In genomic region chr17:55121268-55121667, GRCh38 we compare ENCODE assay signal across 31 cellular contexts.
"Had no signal": no experiment of that assay in that cellular context is flagged by ENCODE, and none has a peak within 500 bp of the region (broad histone marks: within the 10 kb centered on the region; RNA-seq: fewer than 3 reads in every experiment).

No MANE protein-coding gene starts in this region.

- H3K27ac ChIP-seq: left lung, lower lobe of right lung, pancreas, prostate gland, right atrium auricular region, right lobe of liver, testis, tibial artery, upper lobe of right lung had no signal

- H3K27me3 Mint-ChIP-seq: naive thymus-derived CD8-positive, alpha-beta T cell; stimulated activated memory B cell treated with anti-CD40 and anti-IgM and Interleukin-4, amounts not matched to agents 10 μg/mL and 1 μg/mL and 100 μg/mL, for 72 hours; stimulated activated naive CD8-positive, alpha-beta T cell treated with anti-CD3 and anti-CD28 coated beads, Interleukin-15, amount 100 ng/mL, for 72 hours had no signal

- H3K36me3 Mint-ChIP-seq: stimulated activated memory B cell treated with anti-CD40 and anti-IgM and Interleukin-4, amounts not matched to agents 10 μg/mL and 1 μg/mL and 100 μg/mL, for 72 hours had no signal

- H3K9me3 ChIP-seq: left lung, lower lobe of right lung, pancreas, prostate gland, right atrium auricular region, right lobe of liver, testis, tibial artery, upper lobe of right lung had no signal

- H3K27me3 ChIP-seq: left lung, pancreas, right atrium auricular region, right lobe of liver, testis, tibial artery, upper lobe of right lung had no signal

- DNase-seq: hypothalamus; immature natural killer cell; kidney; left colon; left lung; lower lobe of right lung; mammary epithelial cell; naive thymus-derived CD8-positive, alpha-beta T cell; nucleus accumbens; pancreas; posterior cingulate gyrus; right lobe of liver; stimulated activated CD4-positive, alpha-beta T cell treated with anti-CD3 and anti-CD28 coated beads, Interleukin-1b, Interleukin-23, amount 100 ng/mL, for 48 hours; stimulated activated CD4-positive, alpha-beta T cell treated with anti-CD3 and anti-CD28 coated beads, Interleukin-2, amount 100 ng/mL, for 48 hours; stimulated activated CD4-positive, alpha-beta T cell treated with anti-CD3 and anti-CD28 coated beads, Interleukin-4, amount 100 ng/mL, for 4 hours; stimulated activated CD8-positive, alpha-beta memory T cell treated with anti-CD3 and anti-CD28 coated beads, Interleukin-4, amount 100 ng/mL, for 48 hours; stimulated activated naive CD4-positive, alpha-beta T cell treated with Interleukin-2 at 50 U/mL for 16 hours; stimulated activated naive CD8-positive, alpha-beta T cell treated with anti-CD3 and anti-CD28 coated beads, Interleukin-15, amount 100 ng/mL, for 72 hours; substantia nigra; testis; tibial artery; trophoblast cell; upper lobe of right lung had no signal

- FAIRE-seq: islet of Langerhans, kidney, pancreas, urothelium cell line had no signal

- H3K4me3 Mint-ChIP-seq: immature natural killer cell; naive thymus-derived CD8-positive, alpha-beta T cell; nephron; neural crest cell; stimulated activated memory B cell treated with anti-CD40 and anti-IgM and Interleukin-4, amounts not matched to agents 10 μg/mL and 1 μg/mL and 100 μg/mL, for 72 hours; stimulated activated naive CD8-positive, alpha-beta T cell treated with anti-CD3 and anti-CD28 coated beads, Interleukin-15, amount 100 ng/mL, for 72 hours had no signal

- ATAC-seq: left colon; left lung; lower lobe of right lung; naive thymus-derived CD8-positive, alpha-beta T cell; pancreas; right lobe of liver; stimulated activated memory B cell treated with anti-CD40 and anti-IgM and Interleukin-4, amounts not matched to agents 10 μg/mL and 1 μg/mL and 100 μg/mL, for 72 hours; stimulated activated naive CD8-positive, alpha-beta T cell treated with anti-CD3 and anti-CD28 coated beads, Interleukin-15, amount 100 ng/mL, for 72 hours; upper lobe of right lung had no signal

- H3K4me1 ChIP-seq: left lung, lower lobe of right lung, testis, tibial artery, upper lobe of right lung had no signal

- H3K4me1 Mint-ChIP-seq: neural crest cell; stimulated activated memory B cell treated with anti-CD40 and anti-IgM and Interleukin-4, amounts not matched to agents 10 μg/mL and 1 μg/mL and 100 μg/mL, for 72 hours; stimulated activated naive CD8-positive, alpha-beta T cell treated with anti-CD3 and anti-CD28 coated beads, Interleukin-15, amount 100 ng/mL, for 72 hours had no signal

- H3K27ac Mint-ChIP-seq: immature natural killer cell; naive thymus-derived CD8-positive, alpha-beta T cell; nephron; stimulated activated memory B cell treated with anti-CD40 and anti-IgM and Interleukin-4, amounts not matched to agents 10 μg/mL and 1 μg/mL and 100 μg/mL, for 72 hours; stimulated activated naive CD8-positive, alpha-beta T cell treated with anti-CD3 and anti-CD28 coated beads, Interleukin-15, amount 100 ng/mL, for 72 hours had no signal

- H3K4me3 ChIP-seq: left lung, lower lobe of right lung, pancreas, prostate gland, right atrium auricular region, right lobe of liver, smooth muscle cell, testis, tibial artery, upper lobe of right lung had no signal

- H3K9me3 Mint-ChIP-seq: immature natural killer cell; naive thymus-derived CD8-positive, alpha-beta T cell; nephron; neural crest cell; stimulated activated memory B cell treated with anti-CD40 and anti-IgM and Interleukin-4, amounts not matched to agents 10 μg/mL and 1 μg/mL and 100 μg/mL, for 72 hours; stimulated activated naive CD8-positive, alpha-beta T cell treated with anti-CD3 and anti-CD28 coated beads, Interleukin-15, amount 100 ng/mL, for 72 hours had no signal

- H3K36me3 ChIP-seq: left lung, lower lobe of right lung, pancreas, prostate gland, right atrium auricular region, right lobe of liver, tibial artery, upper lobe of right lung had no signal
